Comparison of ENCODE assay signal across 16 cellular contexts in the genomic region with DNA sequence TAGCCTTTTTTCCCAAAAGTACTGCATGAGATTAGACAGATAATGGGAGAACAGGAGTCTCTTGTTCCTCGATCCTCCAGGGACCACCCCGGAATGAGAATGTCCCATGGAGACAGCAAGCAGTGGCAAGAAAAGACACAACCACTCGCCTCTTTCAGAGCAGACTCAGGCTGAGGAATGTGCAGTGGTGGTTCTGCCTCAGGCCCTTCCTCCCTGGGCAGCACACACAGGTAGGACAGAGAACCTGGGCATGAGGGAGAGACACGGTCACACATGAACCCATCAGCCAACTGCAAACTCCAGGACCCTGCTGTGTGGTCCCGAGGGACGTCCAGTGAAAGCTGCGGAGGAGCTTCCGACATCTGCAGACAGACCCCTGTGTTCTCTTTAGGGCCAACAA. TPM values are rescaled to one million over a fixed set of nuclear protein-coding genes. Genes with fewer than 3 reads are reported as not detected.
DNase-seq lines count a peak whose midpoint lies in the region; ATAC-seq and TF ChIP-seq lines count a peak whose summit lies in the region.
"Had no signal": no experiment of that assay in that cellular context is flagged by ENCODE, and none has a peak within 500 bp of the region (broad histone marks: within the 10 kb centered on the region; RNA-seq: fewer than 3 reads in every experiment).

No MANE protein-coding gene starts in this region.

- H3K9me3 ChIP-seq in CD4-positive, CD25-positive, alpha-beta regulatory T cell (ENCODE audit: control insufficient read depth in 2 of 2, low read length in 2 of 2), result no peaks in the 10 kb centered on the region
- peaks cover under 1% of the 10 kb centered on the region; the same call in 1 of the 2 replicates for H3K9me3 ChIP-seq in Loucy (ENCODE audit: insufficient read depth, low read depth, low read length)
- no peaks in the 10 kb centered on the region for H3K9me3 ChIP-seq in hepatocyte (ENCODE audit: low read depth)
- H3K9me3 ChIP-seq: breast epithelium, left ventricle myocardium inferior, transverse colon had no signal

- H3K4me3 Mint-ChIP-seq in CD4-positive, CD25-positive, alpha-beta regulatory T cell, result no peak overlapping the region
- H3K4me3 Mint-ChIP-seq: activated CD4-positive, alpha-beta T cell treated with anti-CD3 and anti-CD28 coated beads, Interleukin-2, amount 10 ng/mL, durations not matched to agents 24 days and 14 days; activated naive CD8-positive, alpha-beta T cell; neural progenitor cell had no signal

- H3K4me1 ChIP-seq in CD4-positive, CD25-positive, alpha-beta regulatory T cell (ENCODE audit: control insufficient read depth, insufficient read depth, low read length, poor library complexity, severe bottlenecking), result no peaks in the 10 kb centered on the region
- H3K4me1 ChIP-seq in Loucy (ENCODE audit: insufficient read depth, low read length, poor library complexity, severe bottlenecking) (peaks cover 9% of the 10 kb centered on the region), hepatocyte (ENCODE audit: insufficient read depth) (no peaks in the 10 kb centered on the region)
- H3K4me1 ChIP-seq: breast epithelium, neural progenitor cell had no signal

- H3K27ac ChIP-seq in CD4-positive, CD25-positive, alpha-beta regulatory T cell (ENCODE audit: insufficient read depth, low read length, poor library complexity, severe bottlenecking), result no peak overlapping the region
- H3K27ac ChIP-seq in cingulate gyrus (ENCODE audit: low read depth, low read length) (peak overlapping the region; percentile 35), hepatocyte (no peak overlapping the region)
- H3K27ac ChIP-seq: breast epithelium, epithelial cell of prostate, left ventricle myocardium inferior, neural progenitor cell, WERI-Rb-1 had no signal

- DNase-seq in CD4-positive, CD25-positive, alpha-beta regulatory T cell, result no peak
- DNase-seq in sciatic nerve (ENCODE audit: low spot score) (no peak), hepatocyte (ENCODE audit: low spot score) (no peak), SHP77 (lab: John Stamatoyannopoulos, UW) (no peak)
- DNase-seq: left ventricle myocardium inferior, NCI-H2029 had no signal

- H3K36me3 ChIP-seq in CD4-positive, CD25-positive, alpha-beta regulatory T cell (ENCODE audit: control insufficient read depth, insufficient read depth, low read length), result no peaks in the 10 kb centered on the region
- H3K36me3 ChIP-seq in Loucy (ENCODE audit: insufficient read depth, low read length) (no peaks in the 10 kb centered on the region), hepatocyte (replicated peaks; ENCODE audit: insufficient read depth, low read depth) (no peaks in the 10 kb centered on the region)
- H3K36me3 ChIP-seq: breast epithelium, neural progenitor cell, transverse colon, WERI-Rb-1 had no signal

- H3K27ac Mint-ChIP-seq in CD4-positive, CD25-positive, alpha-beta regulatory T cell, result peak overlapping the region in 2 of 3 donors; percentile 52 to 55
- H3K27ac Mint-ChIP-seq: activated CD4-positive, alpha-beta T cell treated with anti-CD3 and anti-CD28 coated beads, Interleukin-2, amount 10 ng/mL, durations not matched to agents 24 days and 14 days; activated naive CD8-positive, alpha-beta T cell; neural progenitor cell had no signal

- WGBS in hepatocyte (ENCODE audit: low lambda C conversion rate, missing lambda C conversion rate), result 53% methylated on average over 8 of the region's 8 CpGs

- no peak for ATAC-seq in CD4-positive, CD25-positive, alpha-beta regulatory T cell (ENCODE audit: low read depth in 2 of 2)
- ATAC-seq in sciatic nerve, result peak; percentile 25
- no peak for ATAC-seq in HG03469 (IDR thresholded peaks at IDR 0.05; ENCODE audit: unreplicated experiment)

- no peaks in the 10 kb centered on the region for H3K27me3 ChIP-seq in CD4-positive, CD25-positive, alpha-beta regulatory T cell (ENCODE audit: control insufficient read depth, insufficient read depth, low read length)
- H3K27me3 ChIP-seq in Loucy (ENCODE audit: insufficient read depth, low read length, poor library complexity, severe bottlenecking), result no peaks in the 10 kb centered on the region
- H3K27me3 ChIP-seq in hepatocyte, result no peaks in the 10 kb centered on the region
- H3K27me3 ChIP-seq: breast epithelium, neural progenitor cell, transverse colon had no signal

- H3K79me2 ChIP-seq in Loucy (ENCODE audit: insufficient read depth, low read length), result no peaks in the 10 kb centered on the region
- no peaks in the 10 kb centered on the region for H3K79me2 ChIP-seq in hepatocyte

- TF ChIP-seq CTCF in Loucy (conservative IDR thresholded peaks at IDR 0.05; ENCODE audit: low read length) (no peak), hepatocyte (IDR thresholded peaks at IDR 0.05; ENCODE audit: poor library complexity) (no peak)

- no peaks in the 10 kb centered on the region for H3K36me3 Mint-ChIP-seq in CD4-positive, CD25-positive, alpha-beta regulatory T cell
- H3K36me3 Mint-ChIP-seq: neural progenitor cell had no signal

- H3K9ac ChIP-seq in Loucy (ENCODE audit: low read depth, low read length, poor library complexity, severe bottlenecking), result no peak overlapping the region
- H3K9ac ChIP-seq: neural progenitor cell had no signal

- no peak overlapping the region for H3K4me3 ChIP-seq in CD4-positive, CD25-positive, alpha-beta regulatory T cell (ENCODE audit: low read depth, low read length)
- no peak overlapping the region for H3K4me3 ChIP-seq in Loucy (ENCODE audit: low read length, poor library complexity, severe bottlenecking)
- no peak overlapping the region for H3K4me3 ChIP-seq in hepatocyte
- H3K4me3 ChIP-seq: neural progenitor cell, transverse colon had no signal

- intact Hi-C loops in sciatic nerve (cut with DNase I), result loop anchor here (10.0 kb wide), 1 partner anchor 210 kb away; a partner anchor contains a TSS

- H3K9me2 ChIP-seq in Loucy (replicated peaks; ENCODE audit: low read depth, low read length), result no peaks in the 10 kb centered on the region
- H3K9me2 ChIP-seq in hepatocyte (replicated peaks; ENCODE audit: insufficient read depth), result no peaks in the 10 kb centered on the region

- H3K4me1 Mint-ChIP-seq in CD4-positive, CD25-positive, alpha-beta regulatory T cell, result peaks cover 5 to 8% (median 5%) of the 10 kb centered on the region in 4 donors
- H3K4me1 Mint-ChIP-seq: activated CD4-positive, alpha-beta T cell treated with anti-CD3 and anti-CD28 coated beads, Interleukin-2, amount 10 ng/mL, durations not matched to agents 24 days and 14 days; neural progenitor cell had no signal

- no peak overlapping the region for H3K4me2 ChIP-seq in Loucy (ENCODE audit: low read depth, low read length, poor library complexity, severe bottlenecking)
- H3K4me2 ChIP-seq in hepatocyte, result no peak overlapping the region
- H3K4me2 ChIP-seq: neural progenitor cell had no signal

- H2AFZ ChIP-seq in Loucy (ENCODE audit: low read length) (peak overlapping the region; percentile 9; the same call in 1 of the 2 replicates), hepatocyte (no peak overlapping the region)

- H3K9me3 Mint-ChIP-seq in CD4-positive, CD25-positive, alpha-beta regulatory T cell, result no peaks in the 10 kb centered on the region
- H3K9me3 Mint-ChIP-seq: activated CD4-positive, alpha-beta T cell treated with anti-CD3 and anti-CD28 coated beads, Interleukin-2, amount 10 ng/mL, durations not matched to agents 24 days and 14 days had no signal

- H3F3A ChIP-seq in Loucy (ENCODE audit: low read depth), result no peaks in the 10 kb centered on the region

- H3K27me3 Mint-ChIP-seq in CD4-positive, CD25-positive, alpha-beta regulatory T cell, result no peaks in the 10 kb centered on the region
- H3K27me3 Mint-ChIP-seq: activated CD4-positive, alpha-beta T cell treated with anti-CD3 and anti-CD28 coated beads, Interleukin-2, amount 10 ng/mL, durations not matched to agents 24 days and 14 days; activated naive CD8-positive, alpha-beta T cell had no signal

- no peaks in the 10 kb centered on the region for H4K20me1 ChIP-seq in Loucy (ENCODE audit: insufficient read depth, low read length, poor library complexity, severe bottlenecking)
- H4K20me1 ChIP-seq in hepatocyte (ENCODE audit: insufficient read depth, poor library complexity, severe bottlenecking), result no peaks in the 10 kb centered on the region

RNA-seq across cellular contexts. Expression of a gene that starts 31.0 kb away (rescaled TPM):
- total RNA-seq in CD4-positive, CD25-positive, alpha-beta regulatory T cell, result 16.2 TPM
- polyA plus RNA-seq in CD4-positive, CD25-positive, alpha-beta regulatory T cell, result 10 to 100 TPM; 45.8 to 55.0 (median 53.7) TPM
- total RNA-seq in sciatic nerve, result 44.8 TPM
- 64.4 and 66.2 TPM in 2 replicates for total RNA-seq in hepatocyte
- 52.6 and 65.5 TPM in 2 replicates for polyA plus RNA-seq in hepatocyte
